Comparison of ENCODE assay signal across 9 cellular contexts in the genomic region with DNA sequence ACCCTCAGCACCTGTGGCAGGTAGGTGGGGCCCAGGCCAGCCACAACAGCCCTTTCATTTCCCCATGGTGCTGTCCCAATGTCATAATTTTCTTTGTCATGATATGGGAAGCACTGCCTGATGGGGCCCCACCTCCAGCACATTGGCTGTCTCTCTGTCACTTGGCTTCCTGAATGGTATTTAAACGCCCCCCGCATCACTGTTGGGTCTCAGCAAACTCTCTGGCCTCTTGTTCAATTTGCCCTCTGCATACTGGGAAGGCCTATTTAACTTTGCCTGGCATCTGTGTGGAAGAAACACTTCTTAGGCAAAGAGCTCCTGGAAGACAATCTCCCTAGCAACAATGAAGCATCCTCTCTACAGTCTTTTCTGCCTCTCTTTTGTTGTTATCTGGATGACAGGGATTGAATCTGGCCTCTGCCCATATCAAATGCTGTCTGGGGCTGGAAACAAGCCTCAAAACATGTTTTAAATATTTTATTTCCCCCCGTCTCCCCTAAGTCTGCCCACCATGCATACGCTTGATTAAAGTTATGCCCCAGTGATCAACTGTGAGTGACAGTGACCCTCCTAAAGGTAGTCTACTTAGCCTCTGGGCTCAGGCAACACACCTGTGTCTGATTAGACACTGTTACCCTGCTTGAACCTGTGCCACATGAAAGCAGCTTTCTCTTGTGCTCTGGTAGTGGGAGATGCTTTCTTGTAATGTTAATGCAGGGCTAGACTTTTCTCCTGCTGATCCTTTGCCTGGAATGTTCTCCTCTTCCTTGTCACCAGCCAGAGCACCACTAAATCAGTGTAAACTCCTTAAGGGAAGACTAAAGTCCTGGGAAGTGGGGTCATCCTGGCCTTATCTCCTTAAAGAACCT. TPM values are rescaled to one million over a fixed set of nuclear protein-coding genes. Genes with fewer than 3 reads are reported as not detected.
DNase-seq lines count a peak whose midpoint lies in the region; ATAC-seq, FAIRE-seq and TF ChIP-seq lines count a peak whose summit lies in the region.
"Had no signal": no experiment of that assay in that cellular context is flagged by ENCODE, and none has a peak within 500 bp of the region (broad histone marks: within the 10 kb centered on the region; RNA-seq: fewer than 3 reads in every experiment).

No MANE protein-coding gene starts in this region.

- no peak overlapping the region for H3K18ac ChIP-seq in mesendoderm (ENCODE audit: low read length)

- DNase-seq in GM12892 (ENCODE audit: insufficient read length) (no peak), mesendoderm (no peak), HTR-8/SVneo (ENCODE audit: insufficient read length, low spot score) (no peak), NCI-H1048 (lab: John Stamatoyannopoulos, UW) (no peak), cerebellar nuclear complex (lab: John Stamatoyannopoulos, UW) (no peak), KG1 (lab: John Stamatoyannopoulos, UW) (no peak)
- DNase-seq: kidney had no signal

- peaks cover 28% of the 10 kb centered on the region for H3K79me2 ChIP-seq in OCI-LY3 (ENCODE audit: low read length)
- H3K79me2 ChIP-seq in mesendoderm (ENCODE audit: control insufficient read depth, insufficient read depth, low read length), result no peaks in the 10 kb centered on the region

- no peaks in the 10 kb centered on the region for H3K79me1 ChIP-seq in mesendoderm (ENCODE audit: low read length)

- no peaks in the 10 kb centered on the region for H3K9me3 ChIP-seq in OCI-LY3 (ENCODE audit: insufficient read depth, low read length)

- peak overlapping the region; percentile 49 for H2AK5ac ChIP-seq in mesendoderm (ENCODE audit: low read length)

- H4K5ac ChIP-seq in mesendoderm (ENCODE audit: low read length), result no peak overlapping the region

- H3K4me2 ChIP-seq in OCI-LY3 (ENCODE audit: low read length) (peak overlapping the region; percentile 94), mesendoderm (ENCODE audit: low read length) (no peak overlapping the region)

- no peak for TF ChIP-seq CTCF in OCI-LY3 (IDR thresholded peaks at IDR 0.05; ENCODE audit: low read depth, low read length)

- FAIRE-seq in GM12892 (lab: Jason Lieb, UNC), result no peak
- no peak for FAIRE-seq in HTR-8/SVneo (lab: Jason Lieb, UNC)
- FAIRE-seq: kidney had no signal

- WGBS in mesendoderm (ENCODE audit: extremely low coverage, insufficient coverage, low lambda C conversion rate), result no CpG with 5 or more reads among the region's 4 CpGs

- ATAC-seq in GM21529 (IDR thresholded peaks at IDR 0.05; ENCODE audit: unreplicated experiment), result peak; percentile 26

- H4K20me1 ChIP-seq in OCI-LY3 (ENCODE audit: insufficient read depth, low read length), result no peaks in the 10 kb centered on the region

- H4K8ac ChIP-seq in mesendoderm (ENCODE audit: low read depth, low read length), result no peak overlapping the region

- H3K23ac ChIP-seq in mesendoderm (ENCODE audit: low read length), result no peak overlapping the region

- peak overlapping the region; percentile 67 for H3K4me3 ChIP-seq in OCI-LY3 (ENCODE audit: low read length)
- H3K4me3 ChIP-seq in mesendoderm (ENCODE audit: low read length), result no peak overlapping the region

- no peak overlapping the region for H3K4ac ChIP-seq in mesendoderm (ENCODE audit: low read depth, low read length)

- H2BK120ac ChIP-seq in mesendoderm (ENCODE audit: low read depth, low read length), result no peak overlapping the region

- peak; percentile 26; the same call in 1 of the 2 replicates for TF ChIP-seq POLR2A in GM12892 (IDR thresholded peaks at IDR 0.05; ENCODE audit: low read depth, low read length)

- peaks cover 49% of the 10 kb centered on the region for H3K4me1 ChIP-seq in OCI-LY3 (ENCODE audit: low read length)
- H3K4me1 ChIP-seq in mesendoderm (ENCODE audit: control insufficient read depth, low read depth, low read length), result peaks cover 2% of the 10 kb centered on the region

- no peak overlapping the region for H2BK15ac ChIP-seq in mesendoderm (replicated peaks; ENCODE audit: low read depth)

- H2AFZ ChIP-seq in OCI-LY3 (ENCODE audit: low read depth, low read length), result peak overlapping the region; percentile 56; the same call in 1 of the 2 replicates

- H3K27me3 ChIP-seq in OCI-LY3 (ENCODE audit: low read depth, low read length) (no peaks in the 10 kb centered on the region), mesendoderm (ENCODE audit: insufficient read depth, low read length, poor library complexity) (no peaks in the 10 kb centered on the region)

- H3K27ac ChIP-seq in OCI-LY3 (ENCODE audit: low read length) (peak overlapping the region; percentile 98), mesendoderm (ENCODE audit: low read depth, low read length) (no peak overlapping the region)

- H3K36me3 ChIP-seq in OCI-LY3 (replicated peaks; ENCODE audit: low read depth, low read length), result peaks cover 28% of the 10 kb centered on the region
- no peaks in the 10 kb centered on the region for H3K36me3 ChIP-seq in mesendoderm (ENCODE audit: control insufficient read depth, insufficient read depth, low read length)

- H3K56ac ChIP-seq in mesendoderm (ENCODE audit: low read length), result no peak overlapping the region

- H2BK5ac ChIP-seq in mesendoderm (ENCODE audit: low read length), result no peak overlapping the region

- H3K9ac ChIP-seq in OCI-LY3 (ENCODE audit: low read length), result peak overlapping the region; percentile 82
- no peak overlapping the region for H3K9ac ChIP-seq in mesendoderm (ENCODE audit: low read length)

RNA-seq across cellular contexts. Expression of a gene that starts 35.0 kb away (rescaled TPM):
- polyA plus RNA-seq in GM12892 (2012; ENCODE audit: missing spikeins), result 56.5 TPM
- 32.7 TPM for polyA plus RNA-seq in mesendoderm (2013, experiment 1 of 2)
- polyA plus RNA-seq in mesendoderm (2013, experiment 2 of 2), result 32.9 TPM
